11 cellular contexts compared by ENCODE assay signal in genomic region chr11:13289081-13289480, GRCh38. TPM values are rescaled to one million over a fixed set of nuclear protein-coding genes. Genes with fewer than 3 reads are reported as not detected.
DNase-seq lines count a peak whose midpoint lies in the region; ATAC-seq and TF ChIP-seq lines count a peak whose summit lies in the region.
"Had no signal": no experiment of that assay in that cellular context is flagged by ENCODE, and none has a peak within 500 bp of the region (broad histone marks: within the 10 kb centered on the region; RNA-seq: fewer than 3 reads in every experiment).

No MANE protein-coding gene starts in this region.

- H3K27ac Mint-ChIP-seq in activated T-cell treated with anti-CD3 and anti-CD28 coated beads, Interleukin-2, amount 50 U/mL, for 24 hours = peak overlapping the region; percentile 88
- H3K27ac Mint-ChIP-seq in stimulated activated effector memory CD8-positive, alpha-beta T cell treated with anti-CD3 and anti-CD28 coated beads, Interleukin-12 subunit alpha, Interleukin-12 subunit beta, amount 100 ng/mL, for 72 hours = peak overlapping the region; percentile 95

- H3K27me3 Mint-ChIP-seq in activated T-cell treated with anti-CD3 and anti-CD28 coated beads, Interleukin-2, amount 50 U/mL, for 24 hours = no peaks in the 10 kb centered on the region

- TF ChIP-seq CTCF in fibroblast of mammary gland (conservative IDR thresholded peaks at IDR 0.05; ENCODE audit: control insufficient read depth, insufficient read depth, low read depth, low read length) = no peak

- H3K36me3 Mint-ChIP-seq in activated T-cell treated with anti-CD3 and anti-CD28 coated beads, Interleukin-2, amount 50 U/mL, for 24 hours (ENCODE audit: low read depth) = peaks cover 3% of the 10 kb centered on the region
- H3K36me3 Mint-ChIP-seq in stimulated activated effector memory CD8-positive, alpha-beta T cell treated with anti-CD3 and anti-CD28 coated beads, Interleukin-12 subunit alpha, Interleukin-12 subunit beta, amount 100 ng/mL, for 72 hours = peaks cover 17% of the 10 kb centered on the region

- ATAC-seq in stimulated activated effector memory CD8-positive, alpha-beta T cell treated with anti-CD3 and anti-CD28 coated beads, Interleukin-12 subunit alpha, Interleukin-12 subunit beta, amount 100 ng/mL, for 72 hours = no peak
- no peak for ATAC-seq in HG03045 (IDR thresholded peaks at IDR 0.05; ENCODE audit: unreplicated experiment)

- H3K4me3 Mint-ChIP-seq in activated T-cell treated with anti-CD3 and anti-CD28 coated beads, Interleukin-2, amount 50 U/mL, for 24 hours = no peak overlapping the region
- H3K4me3 Mint-ChIP-seq in stimulated activated effector memory CD8-positive, alpha-beta T cell treated with anti-CD3 and anti-CD28 coated beads, Interleukin-12 subunit alpha, Interleukin-12 subunit beta, amount 100 ng/mL, for 72 hours = peak overlapping the region; percentile 71

- no peak overlapping the region for H3K4me3 ChIP-seq in fibroblast of mammary gland (ENCODE audit: control insufficient read depth, low read depth, low read length)

- H3K4me1 Mint-ChIP-seq in activated T-cell treated with anti-CD3 and anti-CD28 coated beads, Interleukin-2, amount 50 U/mL, for 24 hours (ENCODE audit: low read depth) = peaks cover 92% of the 10 kb centered on the region
- H3K4me1 Mint-ChIP-seq in stimulated activated effector memory CD8-positive, alpha-beta T cell treated with anti-CD3 and anti-CD28 coated beads, Interleukin-12 subunit alpha, Interleukin-12 subunit beta, amount 100 ng/mL, for 72 hours = peaks cover 80% of the 10 kb centered on the region

- DNase-seq in activated T-cell treated with anti-CD3 and anti-CD28 coated beads, Interleukin-2, amount 50 U/mL, for 24 hours = no peak
- no peak for DNase-seq in activated T-cell treated with anti-CD3 and anti-CD28 coated beads for 4 hours
- peak; percentile 37 for DNase-seq in fibroblast of mammary gland (ENCODE audit: low read depth)
- DNase-seq in stimulated activated effector memory CD8-positive, alpha-beta T cell treated with anti-CD3 and anti-CD28 coated beads, Interleukin-12 subunit alpha, Interleukin-12 subunit beta, amount 100 ng/mL, for 72 hours (ENCODE audit: low spot score in 2 of 2) = no peak
- DNase-seq in activated naive CD4-positive, alpha-beta T cell treated with Interleukin-2 at 50 U/mL for 16 hours = no peak
- no peak for DNase-seq in DMS153 treated with DMSO at 0.1 percent for 48 hours (lab: John Stamatoyannopoulos, UW; ENCODE audit: unreplicated experiment)
- DNase-seq: AML-193; effector CD8-positive, alpha-beta T cell; nucleus accumbens had no signal

- H3K9me3 Mint-ChIP-seq in activated T-cell treated with anti-CD3 and anti-CD28 coated beads, Interleukin-2, amount 50 U/mL, for 24 hours = no peaks in the 10 kb centered on the region
- no peaks in the 10 kb centered on the region for H3K9me3 Mint-ChIP-seq in stimulated activated effector memory CD8-positive, alpha-beta T cell treated with anti-CD3 and anti-CD28 coated beads, Interleukin-12 subunit alpha, Interleukin-12 subunit beta, amount 100 ng/mL, for 72 hours

TF ChIP-seq in PFSK-1, 5 proteins besides CTCF, POLR2A, EP300 and RAD21:
- TF ChIP-seq REST (IDR thresholded peaks at IDR 0.05; ENCODE audit: insufficient read depth in 1 of 2, low read depth in 2 of 2, low read length in 2 of 2) (peak; percentile 80 to 94), POLR2AphosphoS5 (IDR thresholded peaks at IDR 0.05; ENCODE audit: low read depth, low read length) (no peak)

RNA-seq across cellular contexts. Expression of gene BMAL1, which starts 11.5 kb away (rescaled TPM):
- polyA plus RNA-seq in PFSK-1 (2012; ENCODE audit: insufficient read length, low read depth) = 10.3 TPM
